ENCODE assay signal across 1 cellular context in the genomic region with DNA sequence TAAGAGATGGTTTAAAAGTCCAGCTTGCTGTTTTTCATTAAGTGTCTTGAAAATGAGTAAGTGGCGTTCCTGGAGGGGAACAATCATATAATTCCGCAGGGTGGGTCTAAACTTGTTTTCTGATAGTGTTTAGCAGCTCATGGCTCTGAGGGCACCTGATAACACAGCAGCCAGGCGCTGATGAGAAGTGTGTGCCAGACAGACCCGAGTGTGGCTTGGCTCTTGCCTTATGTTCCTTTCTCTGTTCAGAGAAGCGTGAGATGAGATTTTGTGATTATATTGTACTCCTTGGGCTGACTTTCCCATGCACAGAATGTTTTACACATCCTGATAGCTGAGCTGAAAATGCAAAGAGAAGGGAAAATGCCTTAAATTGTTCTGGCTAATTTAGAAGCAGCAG.
TF ChIP-seq lines count a peak whose summit lies in the region.

No MANE protein-coding gene starts in this region.

TF ChIP-seq in GM23338, 12 proteins besides CTCF, POLR2A, EP300 and RAD21 (continued from another document):
- TF ChIP-seq, protein P1, sequence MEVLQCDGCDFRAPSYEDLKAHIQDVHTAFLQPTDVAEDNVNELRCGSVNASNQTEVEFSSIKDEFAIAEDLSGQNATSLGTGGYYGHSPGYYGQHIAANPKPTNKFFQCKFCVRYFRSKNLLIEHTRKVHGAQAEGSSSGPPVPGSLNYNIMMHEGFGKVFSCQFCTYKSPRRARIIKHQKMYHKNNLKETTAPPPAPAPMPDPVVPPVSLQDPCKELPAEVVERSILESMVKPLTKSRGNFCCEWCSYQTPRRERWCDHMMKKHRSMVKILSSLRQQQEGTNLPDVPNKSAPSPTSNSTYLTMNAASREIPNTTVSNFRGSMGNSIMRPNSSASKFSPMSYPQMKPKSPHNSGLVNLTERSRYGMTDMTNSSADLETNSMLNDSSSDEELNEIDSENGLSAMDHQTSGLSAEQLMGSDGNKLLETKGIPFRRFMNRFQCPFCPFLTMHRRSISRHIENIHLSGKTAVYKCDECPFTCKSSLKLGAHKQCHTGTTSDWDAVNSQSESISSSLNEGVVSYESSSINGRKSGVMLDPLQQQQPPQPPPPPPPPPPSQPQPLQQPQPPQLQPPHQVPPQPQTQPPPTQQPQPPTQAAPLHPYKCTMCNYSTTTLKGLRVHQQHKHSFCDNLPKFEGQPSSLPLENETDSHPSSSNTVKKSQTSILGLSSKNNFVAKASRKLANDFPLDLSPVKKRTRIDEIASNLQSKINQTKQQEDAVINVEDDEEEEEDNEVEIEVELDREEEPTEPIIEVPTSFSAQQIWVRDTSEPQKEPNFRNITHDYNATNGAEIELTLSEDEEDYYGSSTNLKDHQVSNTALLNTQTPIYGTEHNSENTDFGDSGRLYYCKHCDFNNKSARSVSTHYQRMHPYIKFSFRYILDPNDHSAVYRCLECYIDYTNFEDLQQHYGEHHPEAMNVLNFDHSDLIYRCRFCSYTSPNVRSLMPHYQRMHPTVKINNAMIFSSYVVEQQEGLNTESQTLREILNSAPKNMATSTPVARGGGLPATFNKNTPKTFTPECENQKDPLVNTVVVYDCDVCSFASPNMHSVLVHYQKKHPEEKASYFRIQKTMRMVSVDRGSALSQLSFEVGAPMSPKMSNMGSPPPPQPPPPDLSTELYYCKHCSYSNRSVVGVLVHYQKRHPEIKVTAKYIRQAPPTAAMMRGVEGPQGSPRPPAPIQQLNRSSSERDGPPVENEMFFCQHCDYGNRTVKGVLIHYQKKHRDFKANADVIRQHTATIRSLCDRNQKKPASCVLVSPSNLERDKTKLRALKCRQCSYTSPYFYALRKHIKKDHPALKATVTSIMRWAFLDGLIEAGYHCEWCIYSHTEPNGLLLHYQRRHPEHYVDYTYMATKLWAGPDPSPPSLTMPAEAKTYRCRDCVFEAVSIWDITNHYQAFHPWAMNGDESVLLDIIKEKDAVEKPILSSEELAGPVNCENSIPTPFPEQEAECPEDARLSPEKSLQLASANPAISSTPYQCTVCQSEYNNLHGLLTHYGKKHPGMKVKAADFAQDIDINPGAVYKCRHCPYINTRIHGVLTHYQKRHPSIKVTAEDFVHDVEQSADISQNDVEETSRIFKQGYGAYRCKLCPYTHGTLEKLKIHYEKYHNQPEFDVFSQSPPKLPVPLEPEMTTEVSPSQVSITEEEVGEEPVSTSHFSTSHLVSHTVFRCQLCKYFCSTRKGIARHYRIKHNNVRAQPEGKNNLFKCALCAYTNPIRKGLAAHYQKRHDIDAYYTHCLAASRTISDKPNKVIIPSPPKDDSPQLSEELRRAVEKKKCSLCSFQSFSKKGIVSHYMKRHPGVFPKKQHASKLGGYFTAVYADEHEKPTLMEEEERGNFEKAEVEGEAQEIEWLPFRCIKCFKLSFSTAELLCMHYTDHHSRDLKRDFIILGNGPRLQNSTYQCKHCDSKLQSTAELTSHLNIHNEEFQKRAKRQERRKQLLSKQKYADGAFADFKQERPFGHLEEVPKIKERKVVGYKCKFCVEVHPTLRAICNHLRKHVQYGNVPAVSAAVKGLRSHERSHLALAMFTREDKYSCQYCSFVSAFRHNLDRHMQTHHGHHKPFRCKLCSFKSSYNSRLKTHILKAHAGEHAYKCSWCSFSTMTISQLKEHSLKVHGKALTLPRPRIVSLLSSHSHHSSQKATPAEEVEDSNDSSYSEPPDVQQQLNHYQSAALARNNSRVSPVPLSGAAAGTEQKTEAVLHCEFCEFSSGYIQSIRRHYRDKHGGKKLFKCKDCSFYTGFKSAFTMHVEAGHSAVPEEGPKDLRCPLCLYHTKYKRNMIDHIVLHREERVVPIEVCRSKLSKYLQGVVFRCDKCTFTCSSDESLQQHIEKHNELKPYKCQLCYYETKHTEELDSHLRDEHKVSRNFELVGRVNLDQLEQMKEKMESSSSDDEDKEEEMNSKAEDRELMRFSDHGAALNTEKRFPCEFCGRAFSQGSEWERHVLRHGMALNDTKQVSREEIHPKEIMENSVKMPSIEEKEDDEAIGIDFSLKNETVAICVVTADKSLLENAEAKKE (CRISPR knock-in tag; IDR thresholded peaks at IDR 0.05), result no peak
- no peak for TF ChIP-seq STAT1 (IDR thresholded peaks at IDR 0.05; ENCODE audit: unreplicated experiment)
- TF ChIP-seq, protein P2, sequence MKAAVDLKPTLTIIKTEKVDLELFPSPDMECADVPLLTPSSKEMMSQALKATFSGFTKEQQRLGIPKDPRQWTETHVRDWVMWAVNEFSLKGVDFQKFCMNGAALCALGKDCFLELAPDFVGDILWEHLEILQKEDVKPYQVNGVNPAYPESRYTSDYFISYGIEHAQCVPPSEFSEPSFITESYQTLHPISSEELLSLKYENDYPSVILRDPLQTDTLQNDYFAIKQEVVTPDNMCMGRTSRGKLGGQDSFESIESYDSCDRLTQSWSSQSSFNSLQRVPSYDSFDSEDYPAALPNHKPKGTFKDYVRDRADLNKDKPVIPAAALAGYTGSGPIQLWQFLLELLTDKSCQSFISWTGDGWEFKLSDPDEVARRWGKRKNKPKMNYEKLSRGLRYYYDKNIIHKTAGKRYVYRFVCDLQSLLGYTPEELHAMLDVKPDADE (IDR thresholded peaks at IDR 0.05), result no peak
